Comparison of ENCODE assay signal across 1 cellular context in genomic region chr12:111600296-111600562, GRCh38.
TF ChIP-seq lines count a peak whose summit lies in the region.

No MANE protein-coding gene starts in this region.

TF ChIP-seq in HepG2, 621 proteins besides CTCF, POLR2A, EP300 and RAD21 (continued from another document and continues in another):
- TF ChIP-seq SMAD3 (CRISPR knock-in tag; IDR thresholded peaks at IDR 0.05), result no peak
- TF ChIP-seq CBX2 (IDR thresholded peaks at IDR 0.05; ENCODE audit: low read depth, low read length), result no peak
- no peak for TF ChIP-seq CBX2 (CRISPR knock-in tag; IDR thresholded peaks at IDR 0.05; ENCODE audit: low read depth)
- TF ChIP-seq ZNF570 (CRISPR knock-in tag; IDR thresholded peaks at IDR 0.05; ENCODE audit: borderline replicate concordance), result peak; percentile 54; the same call in 1 of the 2 replicates
- TF ChIP-seq ZMYM4 (CRISPR knock-in tag; IDR thresholded peaks at IDR 0.05), result no peak
- no peak for TF ChIP-seq STAT6 (CRISPR knock-in tag; IDR thresholded peaks at IDR 0.05; ENCODE audit: borderline replicate concordance)
- no peak for TF ChIP-seq RARA (CRISPR knock-in tag; IDR thresholded peaks at IDR 0.05)
- no peak for TF ChIP-seq FOXA3 (CRISPR knock-in tag; IDR thresholded peaks at IDR 0.05)
- no peak for TF ChIP-seq NR2F6 (IDR thresholded peaks at IDR 0.05)
- no peak for TF ChIP-seq NR2F6 (CRISPR knock-in tag; IDR thresholded peaks at IDR 0.05)
- TF ChIP-seq BCL6 (CRISPR knock-in tag; IDR thresholded peaks at IDR 0.05), result no peak
- TF ChIP-seq GLMP (CRISPR knock-in tag; IDR thresholded peaks at IDR 0.05; ENCODE audit: borderline replicate concordance), result no peak
- no peak for TF ChIP-seq NR2C2 (CRISPR knock-in tag; IDR thresholded peaks at IDR 0.05; ENCODE audit: borderline replicate concordance)
- TF ChIP-seq MTF2 (CRISPR knock-in tag; IDR thresholded peaks at IDR 0.05; ENCODE audit: borderline replicate concordance), result no peak
- TF ChIP-seq MAF1 (CRISPR knock-in tag; IDR thresholded peaks at IDR 0.05; ENCODE audit: borderline replicate concordance), result no peak
- TF ChIP-seq SMARCE1 (IDR thresholded peaks at IDR 0.05; ENCODE audit: borderline replicate concordance), result no peak
- TF ChIP-seq RFX5 (IDR thresholded peaks at IDR 0.05; ENCODE audit: low read depth, low read length), result no peak
- TF ChIP-seq LBX2 (CRISPR knock-in tag; IDR thresholded peaks at IDR 0.05; ENCODE audit: borderline replicate concordance), result no peak
- TF ChIP-seq KLF12 (CRISPR knock-in tag; IDR thresholded peaks at IDR 0.05; ENCODE audit: borderline replicate concordance), result no peak
- no peak for TF ChIP-seq REPIN1 (CRISPR knock-in tag; IDR thresholded peaks at IDR 0.05; ENCODE audit: borderline replicate concordance, low read depth)
- no peak for TF ChIP-seq DR1 (CRISPR knock-in tag; IDR thresholded peaks at IDR 0.05)
- no peak for TF ChIP-seq ZFP90 (CRISPR knock-in tag; IDR thresholded peaks at IDR 0.05; ENCODE audit: borderline replicate concordance)
- TF ChIP-seq ZNF768 (CRISPR knock-in tag; IDR thresholded peaks at IDR 0.05), result no peak
- TF ChIP-seq, protein P1, sequence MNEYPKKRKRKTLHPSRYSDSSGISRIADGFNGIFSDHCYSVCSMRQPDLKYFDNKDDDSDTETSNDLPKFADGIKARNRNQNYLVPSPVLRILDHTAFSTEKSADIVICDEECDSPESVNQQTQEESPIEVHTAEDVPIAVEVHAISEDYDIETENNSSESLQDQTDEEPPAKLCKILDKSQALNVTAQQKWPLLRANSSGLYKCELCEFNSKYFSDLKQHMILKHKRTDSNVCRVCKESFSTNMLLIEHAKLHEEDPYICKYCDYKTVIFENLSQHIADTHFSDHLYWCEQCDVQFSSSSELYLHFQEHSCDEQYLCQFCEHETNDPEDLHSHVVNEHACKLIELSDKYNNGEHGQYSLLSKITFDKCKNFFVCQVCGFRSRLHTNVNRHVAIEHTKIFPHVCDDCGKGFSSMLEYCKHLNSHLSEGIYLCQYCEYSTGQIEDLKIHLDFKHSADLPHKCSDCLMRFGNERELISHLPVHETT (CRISPR knock-in tag; conservative IDR thresholded peaks at IDR 0.05), result no peak
- no peak for TF ChIP-seq ZNF274 (CRISPR knock-in tag; IDR thresholded peaks at IDR 0.05)
- TF ChIP-seq ZNF367 (CRISPR knock-in tag; IDR thresholded peaks at IDR 0.05; ENCODE audit: borderline replicate concordance), result no peak
- TF ChIP-seq KDM3A (CRISPR knock-in tag; IDR thresholded peaks at IDR 0.05; ENCODE audit: low read depth), result no peak
- TF ChIP-seq CBX1 (IDR thresholded peaks at IDR 0.05; ENCODE audit: low read depth), result no peak
- TF ChIP-seq ZFP36 (IDR thresholded peaks at IDR 0.05; ENCODE audit: borderline replicate concordance, low read depth, low read length, partially characterized antibody), result no peak
- no peak for TF ChIP-seq MAX (IDR thresholded peaks at IDR 0.05)
- TF ChIP-seq SP140L (CRISPR knock-in tag; IDR thresholded peaks at IDR 0.05; ENCODE audit: borderline replicate concordance), result no peak
- TF ChIP-seq ZBTB37 (CRISPR knock-in tag; IDR thresholded peaks at IDR 0.05), result no peak
- no peak for TF ChIP-seq NR2F2 (IDR thresholded peaks at IDR 0.05; ENCODE audit: borderline replicate concordance, low read depth)
- no peak for TF ChIP-seq ZNF496 (CRISPR knock-in tag; IDR thresholded peaks at IDR 0.05; ENCODE audit: insufficient replicate concordance)
- TF ChIP-seq TERF1 (CRISPR knock-in tag; IDR thresholded peaks at IDR 0.05), result no peak
- no peak for TF ChIP-seq THAP11 (CRISPR knock-in tag; IDR thresholded peaks at IDR 0.05)
- no peak for TF ChIP-seq ZNF484 (CRISPR knock-in tag; IDR thresholded peaks at IDR 0.05; ENCODE audit: borderline replicate concordance, low read depth)
- no peak for TF ChIP-seq ETV5 (CRISPR knock-in tag; IDR thresholded peaks at IDR 0.05; ENCODE audit: borderline replicate concordance)
- TF ChIP-seq, protein P2, sequence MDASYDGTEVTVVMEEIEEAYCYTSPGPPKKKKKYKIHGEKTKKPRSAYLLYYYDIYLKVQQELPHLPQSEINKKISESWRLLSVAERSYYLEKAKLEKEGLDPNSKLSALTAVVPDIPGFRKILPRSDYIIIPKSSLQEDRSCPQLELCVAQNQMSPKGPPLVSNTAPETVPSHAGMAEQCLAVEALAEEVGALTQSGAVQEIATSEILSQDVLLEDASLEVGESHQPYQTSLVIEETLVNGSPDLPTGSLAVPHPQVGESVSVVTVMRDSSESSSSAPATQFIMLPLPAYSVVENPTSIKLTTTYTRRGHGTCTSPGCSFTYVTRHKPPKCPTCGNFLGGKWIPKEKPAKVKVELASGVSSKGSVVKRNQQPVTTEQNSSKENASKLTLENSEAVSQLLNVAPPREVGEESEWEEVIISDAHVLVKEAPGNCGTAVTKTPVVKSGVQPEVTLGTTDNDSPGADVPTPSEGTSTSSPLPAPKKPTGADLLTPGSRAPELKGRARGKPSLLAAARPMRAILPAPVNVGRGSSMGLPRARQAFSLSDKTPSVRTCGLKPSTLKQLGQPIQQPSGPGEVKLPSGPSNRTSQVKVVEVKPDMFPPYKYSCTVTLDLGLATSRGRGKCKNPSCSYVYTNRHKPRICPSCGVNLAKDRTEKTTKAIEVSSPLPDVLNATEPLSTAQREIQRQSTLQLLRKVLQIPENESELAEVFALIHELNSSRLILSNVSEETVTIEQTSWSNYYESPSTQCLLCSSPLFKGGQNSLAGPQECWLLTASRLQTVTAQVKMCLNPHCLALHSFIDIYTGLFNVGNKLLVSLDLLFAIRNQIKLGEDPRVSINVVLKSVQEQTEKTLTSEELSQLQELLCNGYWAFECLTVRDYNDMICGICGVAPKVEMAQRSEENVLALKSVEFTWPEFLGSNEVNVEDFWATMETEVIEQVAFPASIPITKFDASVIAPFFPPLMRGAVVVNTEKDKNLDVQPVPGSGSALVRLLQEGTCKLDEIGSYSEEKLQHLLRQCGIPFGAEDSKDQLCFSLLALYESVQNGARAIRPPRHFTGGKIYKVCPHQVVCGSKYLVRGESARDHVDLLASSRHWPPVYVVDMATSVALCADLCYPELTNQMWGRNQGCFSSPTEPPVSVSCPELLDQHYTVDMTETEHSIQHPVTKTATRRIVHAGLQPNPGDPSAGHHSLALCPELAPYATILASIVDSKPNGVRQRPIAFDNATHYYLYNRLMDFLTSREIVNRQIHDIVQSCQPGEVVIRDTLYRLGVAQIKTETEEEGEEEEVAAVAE (CRISPR knock-in tag; IDR thresholded peaks at IDR 0.05; ENCODE audit: borderline replicate concordance), result no peak
- TF ChIP-seq GTF3A (CRISPR knock-in tag; conservative IDR thresholded peaks at IDR 0.05), result no peak
- no peak for TF ChIP-seq ZSCAN22 (CRISPR knock-in tag; IDR thresholded peaks at IDR 0.05)
- TF ChIP-seq ZNF543 (CRISPR knock-in tag; IDR thresholded peaks at IDR 0.05), result no peak
- no peak for TF ChIP-seq ZBTB43 (CRISPR knock-in tag; conservative IDR thresholded peaks at IDR 0.05)
- TF ChIP-seq ZNF652 (CRISPR knock-in tag; IDR thresholded peaks at IDR 0.05; ENCODE audit: borderline replicate concordance, low read depth), result no peak
- TF ChIP-seq PRPF4 (IDR thresholded peaks at IDR 0.05; ENCODE audit: low read depth, low read length, poor library complexity, severe bottlenecking), result no peak
- peak; percentile 11 for TF ChIP-seq ASH2L (IDR thresholded peaks at IDR 0.05; ENCODE audit: insufficient read length, low read depth, low read length)
- TF ChIP-seq ZSCAN9 (CRISPR knock-in tag; IDR thresholded peaks at IDR 0.05; ENCODE audit: borderline replicate concordance), result no peak
- TF ChIP-seq FOXK1 (CRISPR knock-in tag; IDR thresholded peaks at IDR 0.05; ENCODE audit: borderline replicate concordance, low read depth), result 0 out of 2 replicates have a peak, but pooled peaks have one; percentile 33
- TF ChIP-seq PHF5A (CRISPR knock-in tag; IDR thresholded peaks at IDR 0.05; ENCODE audit: low read depth, unreplicated experiment), result no peak
- TF ChIP-seq ZNF556 (CRISPR knock-in tag; IDR thresholded peaks at IDR 0.05; ENCODE audit: borderline replicate concordance), result no peak
- no peak for TF ChIP-seq SP2 (CRISPR knock-in tag; IDR thresholded peaks at IDR 0.05)
- no peak for TF ChIP-seq ZNF616 (CRISPR knock-in tag; IDR thresholded peaks at IDR 0.05; ENCODE audit: low read depth)
- TF ChIP-seq U2AF2 (IDR thresholded peaks at IDR 0.05; ENCODE audit: low read depth, low read length), result no peak
